ENCODE assay signal across 12 cellular contexts in genomic region chrX:76971393-76972376, GRCh38.
DNase-seq lines count a peak whose midpoint lies in the region; ATAC-seq, FAIRE-seq and TF ChIP-seq lines count a peak whose summit lies in the region.
"Had no signal": no experiment of that assay in that cellular context is flagged by ENCODE, and none has a peak within 500 bp of the region (broad histone marks: within the 10 kb centered on the region; RNA-seq: fewer than 3 reads in every experiment).

No MANE protein-coding gene starts in this region.

- dilution Hi-C loops in mammary epithelial cell (cut with HindIII; ENCODE audit: low sequenced_read_pairs), result no loop called here

- no peaks in the 10 kb centered on the region for H3F3A ChIP-seq in GM23338 (replicated peaks; ENCODE audit: low read depth)

- H4K20me1 ChIP-seq in GM23338 (replicated peaks; ENCODE audit: insufficient read depth) (no peaks in the 10 kb centered on the region), mammary epithelial cell (ENCODE audit: insufficient read depth, low read length) (no peaks in the 10 kb centered on the region)

- H3K27me3 ChIP-seq in GM23338 (ENCODE audit: insufficient read depth) (no peaks in the 10 kb centered on the region), pancreas (peaks cover 0 to 3% (median 0%) of the 10 kb centered on the region in 4 donors), mammary epithelial cell (ENCODE audit: insufficient read depth, low read length) (no peaks in the 10 kb centered on the region)

- peak; percentile 9 for FAIRE-seq in pancreas (lab: Jason Lieb, UNC)

- no peak for TF ChIP-seq CTCF in activated CD8-positive, alpha-beta T cell treated with anti-CD3 and anti-CD28 coated beads for 36 hours (IDR thresholded peaks at IDR 0.05)
- no peak for TF ChIP-seq CTCF in GM23338 (conservative IDR thresholded peaks at IDR 0.05; ENCODE audit: low read depth in 2 of 2)
- no peak for TF ChIP-seq CTCF in pancreas (IDR thresholded peaks at IDR 0.05)
- no peak for TF ChIP-seq CTCF in CD14-positive monocyte (IDR thresholded peaks at IDR 0.05)
- TF ChIP-seq CTCF in mammary epithelial cell (conservative IDR thresholded peaks at IDR 0.05 in 1 of 2, IDR thresholded peaks at IDR 0.05 in 1 of 2; ENCODE audit: extremely low read depth in 1 of 2, insufficient read depth in 1 of 2, low read depth in 1 of 2, low read length in 2 of 2), result no peak

- no peaks in the 10 kb centered on the region for H3K27me3 Mint-ChIP-seq in activated CD8-positive, alpha-beta T cell treated with anti-CD3 and anti-CD28 coated beads for 36 hours
- no peaks in the 10 kb centered on the region for H3K27me3 Mint-ChIP-seq in activated CD8-positive, alpha-beta T cell treated with anti-CD3 and anti-CD28 coated beads, Interleukin-2, amount 10 ng/mL, durations not matched to agents 7 days and 5 days (ENCODE audit: low read depth)
- H3K27me3 Mint-ChIP-seq in GM23338 (ENCODE audit: insufficient read depth, low read depth, poor library complexity), result no peaks in the 10 kb centered on the region
- H3K27me3 Mint-ChIP-seq in CD14-positive monocyte (ENCODE audit: low read depth in 3 of 3), result peaks cover 0 to 4% (median 0%) of the 10 kb centered on the region in 3 donors

- H3K9me2 ChIP-seq in GM23338 (ENCODE audit: insufficient read depth), result no peaks in the 10 kb centered on the region

- 16 to 17% methylated on average over 1 of the region's 1 CpG for WGBS in pancreas, 2 donors
- WGBS in mammary epithelial cell (ENCODE audit: low coverage, missing lambda C conversion rate), result 0% methylated on average over 1 of the region's 1 CpG

- H3K79me2 ChIP-seq in GM23338 (replicated peaks; ENCODE audit: insufficient read depth) (no peaks in the 10 kb centered on the region), mammary epithelial cell (ENCODE audit: insufficient read depth, low read length) (no peaks in the 10 kb centered on the region)

- peak overlapping the region; percentile 69 for H3K27ac Mint-ChIP-seq in activated CD8-positive, alpha-beta T cell treated with anti-CD3 and anti-CD28 coated beads for 36 hours
- H3K27ac Mint-ChIP-seq in activated CD8-positive, alpha-beta T cell treated with anti-CD3 and anti-CD28 coated beads, Interleukin-2, amount 10 ng/mL, durations not matched to agents 7 days and 5 days, result no peak overlapping the region
- H3K27ac Mint-ChIP-seq in GM23338, result no peak overlapping the region
- no peak overlapping the region for H3K27ac Mint-ChIP-seq in CD14-positive monocyte

- H3K9me3 ChIP-seq in pancreas (no peaks in the 10 kb centered on the region), mammary epithelial cell (replicated peaks; ENCODE audit: insufficient read depth, low read length) (peaks cover 3% of the 10 kb centered on the region)
- H3K9me3 ChIP-seq: lower lobe of right lung had no signal

- POLR2A ChIA-PET in activated CD8-positive, alpha-beta T cell treated with anti-CD3 and anti-CD28 coated beads for 36 hours (lab: Charles Lee), result interaction anchor here (0.7 kb wide), 1 partner anchor 43 kb away, joined by 3 read pairs; no protein-coding TSS in a partner anchor
- POLR2A ChIA-PET in activated CD8-positive, alpha-beta T cell treated with anti-CD3 and anti-CD28 coated beads, Interleukin-2, amount 10 ng/mL, durations not matched to agents 7 days and 5 days (lab: Charles Lee), result no interaction called here

- ATAC-seq in activated CD8-positive, alpha-beta T cell treated with anti-CD3 and anti-CD28 coated beads for 36 hours, result peak; percentile 51
- no peak for ATAC-seq in activated CD8-positive, alpha-beta T cell treated with anti-CD3 and anti-CD28 coated beads, Interleukin-2, amount 10 ng/mL, durations not matched to agents 7 days and 5 days
- ATAC-seq in GM23338, result no peak
- peak; percentile 62 for ATAC-seq in HG03457 (IDR thresholded peaks at IDR 0.05; ENCODE audit: unreplicated experiment)
- no peak for ATAC-seq in pancreas
- ATAC-seq: lower lobe of right lung had no signal

- H3K4me2 ChIP-seq in GM23338 (no peak overlapping the region), mammary epithelial cell (ENCODE audit: insufficient read depth, low read depth, low read length) (no peak overlapping the region)

- H3K36me3 ChIP-seq in GM23338 (ENCODE audit: insufficient read depth) (no peaks in the 10 kb centered on the region), pancreas (no peaks in the 10 kb centered on the region), mammary epithelial cell (ENCODE audit: insufficient read depth, low read length) (no peaks in the 10 kb centered on the region)
- H3K36me3 ChIP-seq: lower lobe of right lung had no signal

- intact Hi-C loops in activated CD8-positive, alpha-beta T cell treated with anti-CD3 and anti-CD28 coated beads for 36 hours (cut with micrococcal nuclease), result no loop called here
- intact Hi-C loops in pancreas (cut with DNase I) (no loop called here), CD14-positive monocyte (cut with micrococcal nuclease) (no loop called here), mammary epithelial cell (cut with micrococcal nuclease) (no loop called here)

- no peak overlapping the region for H3K9ac ChIP-seq in mammary epithelial cell (ENCODE audit: insufficient read depth, low read length)

- no peaks in the 10 kb centered on the region for H3K4me1 Mint-ChIP-seq in activated CD8-positive, alpha-beta T cell treated with anti-CD3 and anti-CD28 coated beads for 36 hours (ENCODE audit: low read depth)
- no peaks in the 10 kb centered on the region for H3K4me1 Mint-ChIP-seq in activated CD8-positive, alpha-beta T cell treated with anti-CD3 and anti-CD28 coated beads, Interleukin-2, amount 10 ng/mL, durations not matched to agents 7 days and 5 days (ENCODE audit: low read depth)
- H3K4me1 Mint-ChIP-seq in GM23338, result no peaks in the 10 kb centered on the region
- no peaks in the 10 kb centered on the region for H3K4me1 Mint-ChIP-seq in CD14-positive monocyte

- peak; percentile 3 for DNase-seq in activated CD8-positive, alpha-beta T cell treated with anti-CD3 and anti-CD28 coated beads for 36 hours
- no peak for DNase-seq in activated CD8-positive, alpha-beta T cell treated with anti-CD3 and anti-CD28 coated beads, Interleukin-2, amount 10 ng/mL, durations not matched to agents 7 days and 5 days
- peak; percentile 0 for DNase-seq in GM23338 (ENCODE audit: low spot score)
- DNase-seq in pancreas, result no peak
- DNase-seq in CD14-positive monocyte (ENCODE audit: low spot score), result no peak
- DNase-seq in mammary epithelial cell, result no peak
- no peak for DNase-seq in NCI-H1092 treated with DMSO at 0.1 percent for 48 hours (lab: John Stamatoyannopoulos, UW)
- DNase-seq: Calu3, hypothalamus, lower lobe of right lung, NCI-H524 had no signal

- no peak overlapping the region for H2AFZ ChIP-seq in GM23338
- no peak overlapping the region for H2AFZ ChIP-seq in mammary epithelial cell (ENCODE audit: low read depth, low read length)

- H3K4me3 ChIP-seq in GM23338 (no peak overlapping the region), pancreas (no peak overlapping the region), mammary epithelial cell (replicated peaks in 1 of 3; ENCODE audit: insufficient read depth in 1 of 3, low read depth in 2 of 3, low read length in 3 of 3) (no peak overlapping the region)
- H3K4me3 ChIP-seq: lower lobe of right lung had no signal

- no TSS peak for BruUV-seq in mammary epithelial cell (replicated peaks; lab: Mats Ljungman, UMichigan)

- H3K4me1 ChIP-seq in GM23338 (ENCODE audit: insufficient read depth) (peaks cover 2% of the 10 kb centered on the region; the same call in 1 of the 2 replicates), pancreas (no peaks in the 10 kb centered on the region), mammary epithelial cell (ENCODE audit: insufficient read depth, low read length) (no peaks in the 10 kb centered on the region)
- H3K4me1 ChIP-seq: lower lobe of right lung had no signal

- H3K36me3 Mint-ChIP-seq in activated CD8-positive, alpha-beta T cell treated with anti-CD3 and anti-CD28 coated beads for 36 hours (ENCODE audit: low read depth), result no peaks in the 10 kb centered on the region
- no peaks in the 10 kb centered on the region for H3K36me3 Mint-ChIP-seq in activated CD8-positive, alpha-beta T cell treated with anti-CD3 and anti-CD28 coated beads, Interleukin-2, amount 10 ng/mL, durations not matched to agents 7 days and 5 days (ENCODE audit: low read depth)
- H3K36me3 Mint-ChIP-seq in GM23338 (ENCODE audit: low read depth) (no peaks in the 10 kb centered on the region), CD14-positive monocyte (no peaks in the 10 kb centered on the region)

- CTCF ChIA-PET in activated CD8-positive, alpha-beta T cell treated with anti-CD3 and anti-CD28 coated beads for 36 hours (lab: Charles Lee), result no interaction called here
- CTCF ChIA-PET in activated CD8-positive, alpha-beta T cell treated with anti-CD3 and anti-CD28 coated beads, Interleukin-2, amount 10 ng/mL, durations not matched to agents 7 days and 5 days (lab: Charles Lee), result no interaction called here
- CTCF ChIA-PET in mammary epithelial cell (lab: Charles Lee; ENCODE audit: low non-redundant PET), result no interaction called here

- H3K9me3 Mint-ChIP-seq in activated CD8-positive, alpha-beta T cell treated with anti-CD3 and anti-CD28 coated beads for 36 hours, result no peaks in the 10 kb centered on the region
- no peaks in the 10 kb centered on the region for H3K9me3 Mint-ChIP-seq in activated CD8-positive, alpha-beta T cell treated with anti-CD3 and anti-CD28 coated beads, Interleukin-2, amount 10 ng/mL, durations not matched to agents 7 days and 5 days (ENCODE audit: insufficient read depth)
- H3K9me3 Mint-ChIP-seq in GM23338 (0 out of 3 replicates have a peak, but pooled peaks cover 2% of the 10 kb centered on the region), CD14-positive monocyte (peaks cover 0 to 3% (median 0%) of the 10 kb centered on the region in 7 donors)

- no peak overlapping the region for H3K4me3 Mint-ChIP-seq in activated CD8-positive, alpha-beta T cell treated with anti-CD3 and anti-CD28 coated beads for 36 hours
- no peak overlapping the region for H3K4me3 Mint-ChIP-seq in activated CD8-positive, alpha-beta T cell treated with anti-CD3 and anti-CD28 coated beads, Interleukin-2, amount 10 ng/mL, durations not matched to agents 7 days and 5 days
- H3K4me3 Mint-ChIP-seq in GM23338 (no peak overlapping the region), CD14-positive monocyte (no peak overlapping the region)

- in situ Hi-C loops in mammary epithelial cell (cut with MboI; ENCODE audit: low sequenced_read_pairs in 2 of 2), result no loop called here

- H3K27ac ChIP-seq in GM23338 (ENCODE audit: low read depth), result no peak overlapping the region
- H3K27ac ChIP-seq in pancreas, result no peak overlapping the region
- H3K27ac ChIP-seq in mammary epithelial cell (ENCODE audit: insufficient read depth, low read depth, low read length), result no peak overlapping the region
- H3K27ac ChIP-seq: lower lobe of right lung had no signal

TF ChIP-seq in GM23338, 12 proteins besides CTCF, POLR2A, EP300 and RAD21 (continues in another document):
- TF ChIP-seq EZH2 (IDR thresholded peaks at IDR 0.05; ENCODE audit: low read depth, unreplicated experiment), result no peak
- no peak for TF ChIP-seq ZNF114 (CRISPR knock-in tag; IDR thresholded peaks at IDR 0.05)
- no peak for TF ChIP-seq NANOG (IDR thresholded peaks at IDR 0.05; ENCODE audit: borderline replicate concordance)

Comparison
In these comparisons a context has a peak if more than half of its experiments do, and no peak if none do; other contexts are left out.
1. ATAC-seq: peak in activated CD8-positive, alpha-beta T cell treated with anti-CD3 and anti-CD28 coated beads for 36 hours (single experiment) and HG03457 (single experiment); none in activated CD8-positive, alpha-beta T cell treated with anti-CD3 and anti-CD28 coated beads, Interleukin-2, amount 10 ng/mL, durations not matched to agents 7 days and 5 days (single experiment), GM23338 (single experiment) and pancreas (0 of 4).
2. DNase-seq: peak in activated CD8-positive, alpha-beta T cell treated with anti-CD3 and anti-CD28 coated beads for 36 hours (single experiment) and GM23338 (single experiment); none in activated CD8-positive, alpha-beta T cell treated with anti-CD3 and anti-CD28 coated beads, Interleukin-2, amount 10 ng/mL, durations not matched to agents 7 days and 5 days (single experiment), pancreas (0 of 6), CD14-positive monocyte (single experiment), mammary epithelial cell (single experiment) and NCI-H1092 treated with DMSO at 0.1 percent for 48 hours (single experiment).